In genomic region chr9:5818424-5819142, GRCh38 we compare ENCODE assay signal across 12 cellular contexts. TPM values are rescaled to one million over a fixed set of nuclear protein-coding genes. Genes with fewer than 3 reads are reported as not detected.
A peak's percentile ranks its signal among the peaks of the same experiment; 100 is the strongest.
DNase-seq lines count a peak whose midpoint lies in the region; ATAC-seq and TF ChIP-seq lines count a peak whose summit lies in the region.
"Had no signal": no experiment of that assay in that cellular context is flagged by ENCODE, and none has a peak within 500 bp of the region (broad histone marks: within the 10 kb centered on the region; RNA-seq: fewer than 3 reads in every experiment).

No MANE protein-coding gene starts in this region.

- H3K27ac Mint-ChIP-seq in type B pancreatic cell: peak overlapping the region; percentile 67

- H3K27me3 Mint-ChIP-seq in type B pancreatic cell: no peaks in the 10 kb centered on the region

- WGBS in GM23248 (ENCODE audit: low coverage in 1 of 2, low lambda C conversion rate in 2 of 2, missing lambda C conversion rate in 2 of 2), 2 experiments: 79 to 83% methylated on average over 2 of the region's 2 CpGs
- 79 to 87% methylated on average over 2 of the region's 2 CpGs for WGBS in esophagus squamous epithelium, 2 donors

- H3K9me3 ChIP-seq in GM23248 (ENCODE audit: low read depth): no peaks in the 10 kb centered on the region
- H3K9me3 ChIP-seq in esophagus squamous epithelium: no peaks in the 10 kb centered on the region

- no peak overlapping the region for H2AFZ ChIP-seq in GM23248

- ATAC-seq in HG03432 (IDR thresholded peaks at IDR 0.05; ENCODE audit: unreplicated experiment): no peak

- TF ChIP-seq POLR2A in esophagus squamous epithelium (IDR thresholded peaks at IDR 0.05): no peak

- no peaks in the 10 kb centered on the region for H3K79me2 ChIP-seq in GM23248 (ENCODE audit: insufficient read depth)

- no peak overlapping the region for H3K4me2 ChIP-seq in GM23248 (ENCODE audit: unreplicated experiment)

- intact Hi-C loops in esophagus squamous epithelium (cut with DNase I): no loop called here

- H3K4me1 ChIP-seq in GM23248 (ENCODE audit: insufficient read depth) (peaks cover 10% of the 10 kb centered on the region; the same call in 1 of the 2 replicates), esophagus squamous epithelium (no peaks in the 10 kb centered on the region)

- H3K9me2 ChIP-seq in GM23248 (ENCODE audit: insufficient read depth): no peaks in the 10 kb centered on the region

- H3K9ac ChIP-seq in GM23248: no peak overlapping the region

- H3K4me3 ChIP-seq in GM23248 (no peak overlapping the region), esophagus squamous epithelium (no peak overlapping the region)
- H3K4me3 ChIP-seq: SK-N-MC had no signal

- no peak overlapping the region for H3K4me3 Mint-ChIP-seq in type B pancreatic cell

- H3K9me3 Mint-ChIP-seq in type B pancreatic cell: peaks cover 5% of the 10 kb centered on the region

- in situ Hi-C loops in GM23248 (cut with MboI): no loop called here

- H3K4me1 Mint-ChIP-seq in type B pancreatic cell (ENCODE audit: unreplicated experiment): peaks cover 4% of the 10 kb centered on the region

- TF ChIP-seq CTCF in type B pancreatic cell (conservative IDR thresholded peaks at IDR 0.05) (no peak), esophagus squamous epithelium (IDR thresholded peaks at IDR 0.05) (no peak)

- H3K27ac ChIP-seq in GM23248 (no peak overlapping the region), epithelial cell of prostate (peak overlapping the region; percentile 71), esophagus squamous epithelium (no peak overlapping the region)
- H3K27ac ChIP-seq: SK-N-MC had no signal

- H3F3A ChIP-seq in GM23248 (ENCODE audit: insufficient read depth): peaks cover 11% of the 10 kb centered on the region; the same call in 1 of the 2 replicates

- DNase-seq in GM23248 (peak; percentile 5), M059J (ENCODE audit: low read depth) (peak; percentile 16), epithelial cell of prostate (ENCODE audit: low read depth, low spot score) (no peak), type B pancreatic cell (ENCODE audit: extremely low spot score, unreplicated experiment) (no peak), HPDE6-E6E7 (ENCODE audit: extremely low spot score) (no peak), esophagus squamous epithelium (lab: John Stamatoyannopoulos, UW) (no peak)
- DNase-seq: COR-L47, NCI-H1105, NCI-H2081 treated with DMSO at 0.1 percent for 48 hours, SHP77 had no signal

- no peaks in the 10 kb centered on the region for H4K20me1 ChIP-seq in GM23248 (ENCODE audit: insufficient read depth)

- no peaks in the 10 kb centered on the region for H3K36me3 ChIP-seq in GM23248 (ENCODE audit: low read depth)
- peaks cover 0 to 80% (median 0%) of the 10 kb centered on the region in 3 donors for H3K36me3 ChIP-seq in esophagus squamous epithelium

- H3K27me3 ChIP-seq in GM23248 (replicated peaks; ENCODE audit: insufficient read depth) (no peaks in the 10 kb centered on the region), esophagus squamous epithelium (no peaks in the 10 kb centered on the region)

- peaks cover 22% of the 10 kb centered on the region for H3K36me3 Mint-ChIP-seq in type B pancreatic cell

RNA-seq across cellular contexts. Expression of gene ERMP1, which starts 14.3 kb away (rescaled TPM):
- total RNA-seq in GM23248 (2014; rRNA removed; shearing (Covaris generic)): 8.4 and 10.5 TPM in 2 replicates
- polyA plus RNA-seq in GM23248 (2016; fragmentation: Nextera tagmentation; extraction: Ambion mirVana): 2.6 TPM in 2 replicates
- total RNA-seq in M059J (2014; rRNA removed; shearing (Covaris generic)): 5.9 and 14.2 TPM in 2 replicates
- total RNA-seq in type B pancreatic cell (ENCODE audit: low replicate concordance) (57.7 and 70.2 TPM in 2 replicates), esophagus squamous epithelium (10 to 100 TPM; 24.4 to 38.2 (median 29.9) TPM)

Comparison
In these comparisons a context has a peak if more than half of its experiments do, and no peak if none do; other contexts are left out.
1. DNase-seq: peak in GM23248 (single experiment) and M059J (single experiment); none in epithelial cell of prostate (single experiment), type B pancreatic cell (single experiment), HPDE6-E6E7 (single experiment) and esophagus squamous epithelium (single experiment).